8 cellular contexts compared by ENCODE assay signal in genomic region chr3:42159706-42160472, GRCh38.
DNase-seq lines count a peak whose midpoint lies in the region; ATAC-seq and TF ChIP-seq lines count a peak whose summit lies in the region.

No MANE protein-coding gene starts in this region.

- no peaks in the 10 kb centered on the region for H3F3A ChIP-seq in neural cell (ENCODE audit: insufficient read depth, low read length, poor library complexity, severe bottlenecking)

- H3K4me1 ChIP-seq in HUES6 (ENCODE audit: control insufficient read depth, insufficient read depth, low read length), result peaks cover 22% of the 10 kb centered on the region

- TF ChIP-seq EP300 in neural cell (conservative IDR thresholded peaks at IDR 0.05; ENCODE audit: poor library complexity, severe bottlenecking), result no peak

- H3K9me3 ChIP-seq in CD4-positive, alpha-beta T cell (ENCODE audit: control insufficient read depth, low read length), result no peaks in the 10 kb centered on the region
- H3K9me3 ChIP-seq in HUES6 (ENCODE audit: control insufficient read depth, insufficient read depth, low read depth, low read length), result no peaks in the 10 kb centered on the region
- no peaks in the 10 kb centered on the region for H3K9me3 ChIP-seq in neural cell (ENCODE audit: low read length)

- H4K20me1 ChIP-seq in neural cell (ENCODE audit: insufficient read depth), result no peaks in the 10 kb centered on the region

- H3K4me2 ChIP-seq in neural cell (ENCODE audit: low read length), result peak overlapping the region; percentile 9

- ATAC-seq in CD4-positive, alpha-beta T cell (ENCODE audit: poor library complexity), result peak; percentile 82
- ATAC-seq in GM19328 (IDR thresholded peaks at IDR 0.05; ENCODE audit: unreplicated experiment) (peak; percentile 89), esophagus mucosa (peak; percentile 95)

- H2AFZ ChIP-seq in neural cell (ENCODE audit: low read depth, low read length), result no peak overlapping the region

- no peak for TF ChIP-seq CTCF in CD4-positive, alpha-beta T cell (IDR thresholded peaks at IDR 0.05)
- TF ChIP-seq CTCF in neural cell (IDR thresholded peaks at IDR 0.05; ENCODE audit: poor library complexity, severe bottlenecking), result no peak

- H3K36me3 Mint-ChIP-seq in CD4-positive, alpha-beta T cell (ENCODE audit: low read depth), result no peaks in the 10 kb centered on the region
- no peaks in the 10 kb centered on the region for H3K36me3 Mint-ChIP-seq in activated CD4-positive, alpha-beta T cell treated with anti-CD3 and anti-CD28 coated beads, Interleukin-2, amount 10 ng/mL, durations not matched to agents 24 days and 14 days (ENCODE audit: low read depth)

- no peak for TF ChIP-seq RAD21 in neural cell (conservative IDR thresholded peaks at IDR 0.05)

- H3K79me2 ChIP-seq in neural cell (replicated peaks; ENCODE audit: insufficient read depth, low read length), result peaks cover 50% of the 10 kb centered on the region

- H3K4me3 ChIP-seq in HUES6 (ENCODE audit: low read depth, low read length) (peak overlapping the region; percentile 72), neural cell (ENCODE audit: low read length) (peak overlapping the region; percentile 61)

- H3K9ac ChIP-seq in HUES6 (ENCODE audit: low read length) (peak overlapping the region; percentile 58), neural cell (ENCODE audit: low read length) (peak overlapping the region; percentile 42)

- H3K36me3 ChIP-seq in HUES6 (ENCODE audit: control insufficient read depth, insufficient read depth, low read length), result no peaks in the 10 kb centered on the region
- no peaks in the 10 kb centered on the region for H3K36me3 ChIP-seq in neural cell (ENCODE audit: insufficient read depth, low read length)

- peak in 9 of 10 experiments; percentile 6 to 36 (median 17) for DNase-seq in CD4-positive, alpha-beta T cell
- peak; percentile 83 for DNase-seq in activated CD4-positive, alpha-beta T cell treated with anti-CD3 and anti-CD28 coated beads, Interleukin-2, amount 10 ng/mL, durations not matched to agents 24 days and 14 days
- DNase-seq in globus pallidus (ENCODE audit: low spot score) (no peak), medulla oblongata (ENCODE audit: extremely low spot score) (no peak)

- peak overlapping the region; percentile 62 for H3K4me3 Mint-ChIP-seq in CD4-positive, alpha-beta T cell
- peak overlapping the region; percentile 78 for H3K4me3 Mint-ChIP-seq in activated CD4-positive, alpha-beta T cell treated with anti-CD3 and anti-CD28 coated beads, Interleukin-2, amount 10 ng/mL, durations not matched to agents 24 days and 14 days

- no peak overlapping the region for H3K27ac ChIP-seq in CD4-positive, alpha-beta T cell (ENCODE audit: low read depth, low read length)
- H3K27ac ChIP-seq in HUES6 (ENCODE audit: low read depth, low read length) (peak overlapping the region; percentile 53; the same call in 1 of the 2 replicates), neural cell (ENCODE audit: low read length) (peak overlapping the region; percentile 22)

- POLR2A ChIA-PET in CD4-positive, alpha-beta T cell (lab: Charles Lee), result no interaction called here

- intact Hi-C loops in CD4-positive, alpha-beta T cell (cut with DNase I, micrococcal nuclease), result no loop called here
- intact Hi-C loops in activated CD4-positive, alpha-beta T cell treated with anti-CD3 and anti-CD28 coated beads, Interleukin-2, amount 10 ng/mL, durations not matched to agents 24 days and 14 days (cut with micrococcal nuclease), result no loop called here

- CTCF ChIA-PET in CD4-positive, alpha-beta T cell (lab: Charles Lee), result interaction anchor here (1.1 kb wide), 1 partner anchor 11 kb away, joined by 3 read pairs; no protein-coding TSS in a partner anchor

- no peaks in the 10 kb centered on the region for H3K9me3 Mint-ChIP-seq in CD4-positive, alpha-beta T cell
- no peaks in the 10 kb centered on the region for H3K9me3 Mint-ChIP-seq in activated CD4-positive, alpha-beta T cell treated with anti-CD3 and anti-CD28 coated beads, Interleukin-2, amount 10 ng/mL, durations not matched to agents 24 days and 14 days

- peaks cover 45% of the 10 kb centered on the region for H3K4me1 Mint-ChIP-seq in CD4-positive, alpha-beta T cell (ENCODE audit: low read depth)
- H3K4me1 Mint-ChIP-seq in activated CD4-positive, alpha-beta T cell treated with anti-CD3 and anti-CD28 coated beads, Interleukin-2, amount 10 ng/mL, durations not matched to agents 24 days and 14 days, result peaks cover 31% of the 10 kb centered on the region

- peak overlapping the region; percentile 25 for H3K27ac Mint-ChIP-seq in CD4-positive, alpha-beta T cell
- peak overlapping the region; percentile 3 for H3K27ac Mint-ChIP-seq in activated CD4-positive, alpha-beta T cell treated with anti-CD3 and anti-CD28 coated beads, Interleukin-2, amount 10 ng/mL, durations not matched to agents 24 days and 14 days

- no peaks in the 10 kb centered on the region for H3K9me2 ChIP-seq in neural cell (ENCODE audit: insufficient read depth, low read length)

- no peaks in the 10 kb centered on the region for H3K27me3 Mint-ChIP-seq in CD4-positive, alpha-beta T cell
- H3K27me3 Mint-ChIP-seq in activated CD4-positive, alpha-beta T cell treated with anti-CD3 and anti-CD28 coated beads, Interleukin-2, amount 10 ng/mL, durations not matched to agents 24 days and 14 days, result no peaks in the 10 kb centered on the region

- no peaks in the 10 kb centered on the region for H3K27me3 ChIP-seq in CD4-positive, alpha-beta T cell (ENCODE audit: control insufficient read depth, insufficient read depth, low read length)
- H3K27me3 ChIP-seq in HUES6 (ENCODE audit: control insufficient read depth, insufficient read depth, low read length), result no peaks in the 10 kb centered on the region
- no peaks in the 10 kb centered on the region for H3K27me3 ChIP-seq in neural cell (ENCODE audit: insufficient read depth, low read depth, low read length)

TF ChIP-seq in neural cell, 6 proteins besides CTCF, POLR2A, EP300 and RAD21:
- TF ChIP-seq REST (IDR thresholded peaks at IDR 0.05; ENCODE audit: borderline replicate concordance) (no peak), MXI1 (conservative IDR thresholded peaks at IDR 0.05; ENCODE audit: poor library complexity, severe bottlenecking) (no peak), POLR2AphosphoS5 (IDR thresholded peaks at IDR 0.05) (no peak), EZH2 (IDR thresholded peaks at IDR 0.05; ENCODE audit: borderline replicate concordance, insufficient read depth, low read length, poor library complexity, severe bottlenecking) (no peak), TAF1 (IDR thresholded peaks at IDR 0.05; ENCODE audit: low read depth) (no peak), SMC3 (conservative IDR thresholded peaks at IDR 0.05; ENCODE audit: poor library complexity) (no peak)

Comparison
In these comparisons a context has a peak if more than half of its experiments do, and no peak if none do; other contexts are left out.
1. DNase-seq: peak in CD4-positive, alpha-beta T cell (9 of 10) and activated CD4-positive, alpha-beta T cell treated with anti-CD3 and anti-CD28 coated beads, Interleukin-2, amount 10 ng/mL, durations not matched to agents 24 days and 14 days (single experiment); none in globus pallidus (single experiment) and medulla oblongata (single experiment).
2. Peak in every context shown above with its lines, with median percentiles within 50 percentile points of each other: ATAC-seq.